1 cellular context compared by ENCODE assay signal in genomic region chr7:6226194-6226799, GRCh38.
TF ChIP-seq lines count a peak whose summit lies in the region.

No MANE protein-coding gene starts in this region.

TF ChIP-seq in IMR-90, 13 proteins besides CTCF, POLR2A, EP300 and RAD21 (continued from another document):
- TF ChIP-seq ELK1 (IDR thresholded peaks at IDR 0.05; ENCODE audit: borderline replicate concordance, low read depth, low read length) (no peak), RFX5 (IDR thresholded peaks at IDR 0.05; ENCODE audit: low read depth, low read length) (no peak), NFE2L2 (IDR thresholded peaks at IDR 0.05; ENCODE audit: low read depth, low read length) (no peak), BHLHE40 (IDR thresholded peaks at IDR 0.05; ENCODE audit: low read depth, low read length) (no peak), MXI1 (IDR thresholded peaks at IDR 0.05; ENCODE audit: borderline replicate concordance, low read depth, low read length) (no peak), MAFK (IDR thresholded peaks at IDR 0.05; ENCODE audit: low read depth, low read length) (no peak), RCOR1 (IDR thresholded peaks at IDR 0.05; ENCODE audit: insufficient replicate concordance, low read length) (no peak), CEBPB (IDR thresholded peaks at IDR 0.05; ENCODE audit: low read depth, low read length) (no peak), FOS (IDR thresholded peaks at IDR 0.05; ENCODE audit: low read depth, low read length) (no peak), SMC3 (IDR thresholded peaks at IDR 0.05; ENCODE audit: low read depth, low read length) (no peak), USF2 (IDR thresholded peaks at IDR 0.05; ENCODE audit: low read depth, low read length) (no peak), MAZ (IDR thresholded peaks at IDR 0.05; ENCODE audit: borderline replicate concordance, low read depth, low read length) (no peak)
